Comparison of ENCODE assay signal across 9 cellular contexts in the genomic region with DNA sequence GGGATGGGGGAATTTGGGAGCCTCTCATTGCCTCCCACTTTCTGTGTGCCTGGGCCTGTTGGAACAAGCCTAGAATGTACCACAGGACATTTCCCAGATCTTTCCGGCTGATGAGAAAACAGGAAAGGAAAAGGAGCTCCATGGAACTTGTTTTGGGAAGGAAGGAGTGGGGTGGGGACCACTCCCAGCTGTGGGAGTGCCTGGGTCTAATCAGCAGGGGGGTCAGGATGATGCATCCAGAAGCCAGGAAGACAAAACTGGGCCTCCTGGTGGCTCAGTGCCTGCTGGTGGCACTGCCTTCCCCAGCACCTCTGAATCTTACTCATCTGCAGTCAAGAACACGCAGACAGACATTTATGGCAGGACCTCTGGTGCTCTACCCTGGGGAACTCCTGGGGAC. TPM values are rescaled to one million over a fixed set of nuclear protein-coding genes. Genes with fewer than 3 reads are reported as not detected.
DNase-seq lines count a peak whose midpoint lies in the region; TF ChIP-seq lines count a peak whose summit lies in the region.
"Had no signal": no experiment of that assay in that cellular context is flagged by ENCODE, and none has a peak within 500 bp of the region (broad histone marks: within the 10 kb centered on the region; RNA-seq: fewer than 3 reads in every experiment).

No MANE protein-coding gene starts in this region.

- TF ChIP-seq CTCF in NB4 (IDR thresholded peaks at IDR 0.05; ENCODE audit: low read depth, low read length): no peak

- H3K4me3 ChIP-seq in NB4 (ENCODE audit: low read depth, low read length): no peak overlapping the region
- H3K4me3 ChIP-seq: SJSA1 had no signal

- peak; percentile 61 for DNase-seq in NB4 (ENCODE audit: low read depth)
- peak; percentile 60 for DNase-seq in dermis blood vessel endothelial cell
- peak; percentile 26 for DNase-seq in pulmonary artery endothelial cell (ENCODE audit: low read depth, low spot score)
- no peak for DNase-seq in superior temporal gyrus (ENCODE audit: extremely low spot score)
- DNase-seq in mucosa of gallbladder (ENCODE audit: low spot score): no peak
- DNase-seq in effector CD8-positive, alpha-beta T cell (lab: John Stamatoyannopoulos, UW): no peak
- DNase-seq: central memory CD4-positive, alpha-beta T cell; occipital lobe had no signal

- TF ChIP-seq POLR2A in NB4 (IDR thresholded peaks at IDR 0.05; ENCODE audit: extremely low read depth, insufficient read length): no peak

RNA-seq across cellular contexts. Expression of gene SMIM33, which starts 2.8 kb away (rescaled TPM):
- total RNA-seq in dermis blood vessel endothelial cell: not detected in 2 replicates
- total RNA-seq in pulmonary artery endothelial cell: under 0.01 TPM in 1 of 2 replicates, not detected in the other
- 0.17 TPM for total RNA-seq in mucosa of gallbladder
- total RNA-seq: occipital lobe, SJSA1 had no signal

RNA-seq across cellular contexts. Expression of gene STING1, which starts 9.0 kb away (rescaled TPM):
- total RNA-seq in dermis blood vessel endothelial cell (36.9 and 69.6 TPM in 2 replicates), pulmonary artery endothelial cell (89.4 and 92.2 TPM in 2 replicates), mucosa of gallbladder (35.3 TPM)

RNA-seq across cellular contexts. Expression of gene ECSCR, which starts 11.0 kb away (rescaled TPM):
- total RNA-seq in dermis blood vessel endothelial cell (404 and 423 TPM in 2 replicates), pulmonary artery endothelial cell (448 and 513 TPM in 2 replicates), mucosa of gallbladder (9.4 TPM)

RNA-seq across cellular contexts. Expression of gene DNAJC18, which starts 34.2 kb away (rescaled TPM):
- 8.6 and 9.0 TPM in 2 replicates for total RNA-seq in dermis blood vessel endothelial cell
- 5.9 and 7.6 TPM in 2 replicates for total RNA-seq in pulmonary artery endothelial cell
- total RNA-seq in mucosa of gallbladder: 14.6 TPM

Comparison
In these comparisons a context has a peak if more than half of its experiments do, and no peak if none do; other contexts are left out.
1. DNase-seq: peak in NB4 (single experiment), dermis blood vessel endothelial cell (single experiment) and pulmonary artery endothelial cell (single experiment); none in superior temporal gyrus (single experiment), mucosa of gallbladder (single experiment) and effector CD8-positive, alpha-beta T cell (single experiment).
2. RNA of gene ECSCR, which starts 11.0 kb away (total RNA-seq): 448 to 513 TPM in pulmonary artery endothelial cell and 404 to 423 TPM in dermis blood vessel endothelial cell; 9.4 TPM in mucosa of gallbladder (single experiment); every median in the first group is over 10 times any median in the second.